Comparison of ENCODE assay signal across 1 cellular context in the genomic region with DNA sequence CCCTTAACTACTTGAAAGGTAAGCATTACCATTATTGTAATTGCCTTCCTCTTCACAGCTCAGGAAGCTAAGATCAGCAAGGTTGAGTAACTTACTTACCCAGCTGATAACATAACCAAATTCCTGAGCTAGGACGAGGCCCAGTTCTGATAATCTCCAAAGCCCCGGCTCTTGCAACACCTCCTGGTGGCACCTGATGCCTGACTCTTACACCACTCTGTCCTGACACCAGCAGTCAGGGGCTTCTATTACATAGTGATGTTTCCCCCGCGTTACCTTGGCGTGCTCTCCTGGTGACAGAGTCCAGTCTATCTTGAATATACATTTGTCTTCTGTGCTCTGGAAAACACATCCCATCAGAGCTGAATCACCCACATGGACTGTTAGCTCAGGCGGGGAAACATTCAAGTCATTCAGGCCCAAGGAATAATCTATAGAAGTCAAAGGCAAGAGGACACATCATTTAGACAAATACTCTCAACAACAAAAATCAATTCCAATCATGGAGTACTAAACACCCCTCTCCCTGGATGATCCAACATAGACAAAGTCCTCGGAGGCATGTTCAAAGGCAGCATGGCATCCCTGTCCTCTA.
TF ChIP-seq lines count a peak whose summit lies in the region.

No MANE protein-coding gene starts in this region.

TF ChIP-seq in WTC11, 78 proteins besides CTCF, POLR2A, EP300 and RAD21 (continued from another document):
- TF ChIP-seq STAT6 (CRISPR knock-in tag; conservative IDR thresholded peaks at IDR 0.05; ENCODE audit: low read depth) (no peak), FOXJ3 (CRISPR knock-in tag; IDR thresholded peaks at IDR 0.05; ENCODE audit: borderline replicate concordance) (no peak)
- TF ChIP-seq, protein P1, sequence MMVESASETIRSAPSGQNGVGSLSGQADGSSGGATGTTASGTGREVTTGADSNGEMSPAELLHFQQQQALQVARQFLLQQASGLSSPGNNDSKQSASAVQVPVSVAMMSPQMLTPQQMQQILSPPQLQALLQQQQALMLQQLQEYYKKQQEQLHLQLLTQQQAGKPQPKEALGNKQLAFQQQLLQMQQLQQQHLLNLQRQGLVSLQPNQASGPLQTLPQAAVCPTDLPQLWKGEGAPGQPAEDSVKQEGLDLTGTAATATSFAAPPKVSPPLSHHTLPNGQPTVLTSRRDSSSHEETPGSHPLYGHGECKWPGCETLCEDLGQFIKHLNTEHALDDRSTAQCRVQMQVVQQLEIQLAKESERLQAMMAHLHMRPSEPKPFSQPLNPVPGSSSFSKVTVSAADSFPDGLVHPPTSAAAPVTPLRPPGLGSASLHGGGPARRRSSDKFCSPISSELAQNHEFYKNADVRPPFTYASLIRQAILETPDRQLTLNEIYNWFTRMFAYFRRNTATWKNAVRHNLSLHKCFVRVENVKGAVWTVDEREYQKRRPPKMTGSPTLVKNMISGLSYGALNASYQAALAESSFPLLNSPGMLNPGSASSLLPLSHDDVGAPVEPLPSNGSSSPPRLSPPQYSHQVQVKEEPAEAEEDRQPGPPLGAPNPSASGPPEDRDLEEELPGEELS (CRISPR knock-in tag; IDR thresholded peaks at IDR 0.05) = no peak
